ENCODE assay signal across 10 cellular contexts in the genomic region with DNA sequence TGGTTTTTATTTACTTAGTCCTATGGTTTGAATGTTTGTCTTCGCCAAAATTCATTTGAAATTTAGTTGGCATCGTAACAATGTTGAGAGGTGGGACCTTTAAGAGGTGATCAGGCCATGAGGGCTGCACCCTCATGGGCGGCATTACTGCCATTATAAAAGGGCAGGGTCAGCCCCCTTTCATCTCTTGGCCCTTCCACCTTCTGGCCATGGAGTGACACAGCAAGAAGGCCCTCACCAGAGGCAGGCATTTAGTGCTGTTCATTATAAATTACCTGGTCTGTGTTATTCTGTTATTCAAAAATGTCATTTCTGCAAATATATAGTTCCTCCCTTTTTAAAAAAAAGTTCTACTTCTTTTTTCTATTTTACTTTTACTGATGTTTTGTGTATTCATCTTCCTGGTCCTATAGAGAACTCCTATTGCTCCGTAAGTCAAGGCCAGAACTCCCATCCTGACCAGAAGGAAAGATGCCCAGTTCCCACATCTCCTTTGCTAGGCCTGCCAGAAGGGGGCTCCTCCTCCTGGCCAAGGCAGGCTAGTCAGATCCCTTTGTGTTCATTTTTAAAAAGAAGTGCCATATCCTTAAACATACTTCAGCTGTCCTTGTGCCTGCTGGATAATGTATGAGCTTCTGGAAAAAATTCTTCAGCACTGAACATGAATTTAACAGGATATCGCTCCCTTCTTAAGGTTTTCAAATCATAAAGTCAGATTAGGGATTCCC. TPM values are rescaled to one million over a fixed set of nuclear protein-coding genes. Genes with fewer than 3 reads are reported as not detected.
DNase-seq lines count a peak whose midpoint lies in the region; ATAC-seq and TF ChIP-seq lines count a peak whose summit lies in the region.
"Had no signal": no experiment of that assay in that cellular context is flagged by ENCODE, and none has a peak within 500 bp of the region (broad histone marks: within the 10 kb centered on the region; RNA-seq: fewer than 3 reads in every experiment).

No MANE protein-coding gene starts in this region.

- no peaks in the 10 kb centered on the region for H3K27me3 ChIP-seq in CD4-positive, alpha-beta T cell (ENCODE audit: control insufficient read depth, insufficient read depth, low read length)

- ATAC-seq in CD4-positive, alpha-beta T cell (ENCODE audit: poor library complexity): no peak
- no peak for ATAC-seq in HG02678 (IDR thresholded peaks at IDR 0.05; ENCODE audit: unreplicated experiment)

- peaks cover 20% of the 10 kb centered on the region for H3K4me1 Mint-ChIP-seq in CD4-positive, alpha-beta T cell (ENCODE audit: low read depth)

- H3K4me3 Mint-ChIP-seq in CD4-positive, alpha-beta T cell: no peak overlapping the region

- peak; percentile 14 for TF ChIP-seq CTCF in CD4-positive, alpha-beta T cell (IDR thresholded peaks at IDR 0.05)
- peak; percentile 73 for TF ChIP-seq CTCF in astrocyte of the spinal cord (IDR thresholded peaks at IDR 0.05; ENCODE audit: low read depth, low read length)

- H3K9me3 Mint-ChIP-seq in CD4-positive, alpha-beta T cell: no peaks in the 10 kb centered on the region

- POLR2A ChIA-PET in CD4-positive, alpha-beta T cell (lab: Charles Lee): no interaction called here

- no peak for DNase-seq in CD4-positive, alpha-beta T cell
- DNase-seq in Kasumi-1 (lab: John Stamatoyannopoulos, UW): peak; percentile 32 to 71
- DNase-seq in astrocyte of the spinal cord (ENCODE audit: low read depth, low spot score): peak; percentile 38
- peak; percentile 35 for DNase-seq in medulla oblongata (ENCODE audit: extremely low spot score)
- no peak for DNase-seq in NCI-H1048 (lab: John Stamatoyannopoulos, UW)
- DNase-seq in cerebellar nuclear complex (lab: John Stamatoyannopoulos, UW): no peak
- no peak for DNase-seq in activated CD8-positive, alpha-beta memory T cell treated with anti-CD3 and anti-CD28 coated beads, Interleukin-2, amount 50 U/mL, for 4 hours
- DNase-seq: NCI-H2107, nucleus accumbens had no signal

- H3K27ac Mint-ChIP-seq in CD4-positive, alpha-beta T cell: no peak overlapping the region

- H3K9me3 ChIP-seq in CD4-positive, alpha-beta T cell (ENCODE audit: control insufficient read depth, low read length): no peaks in the 10 kb centered on the region

- no peaks in the 10 kb centered on the region for H3K27me3 Mint-ChIP-seq in CD4-positive, alpha-beta T cell

- in situ Hi-C loops in astrocyte of the spinal cord (cut with HindIII; ENCODE audit: low sequenced_read_pairs): no loop called here

- H3K4me3 ChIP-seq in astrocyte of the spinal cord (ENCODE audit: low read depth, low read length): no peak overlapping the region

- H3K36me3 Mint-ChIP-seq in CD4-positive, alpha-beta T cell (ENCODE audit: low read depth): no peaks in the 10 kb centered on the region

- CTCF ChIA-PET in CD4-positive, alpha-beta T cell (lab: Charles Lee): no interaction called here

- no peak overlapping the region for H3K27ac ChIP-seq in CD4-positive, alpha-beta T cell (ENCODE audit: low read depth, low read length)

- intact Hi-C loops in CD4-positive, alpha-beta T cell (cut with DNase I, micrococcal nuclease): no loop called here

RNA-seq across cellular contexts. Expression of a gene that starts 10.0 kb away (rescaled TPM):
- 100 to 1,000 TPM; 118 to 129 TPM for total RNA-seq in CD4-positive, alpha-beta T cell

Comparison
In these comparisons a context has a peak if more than half of its experiments do, and no peak if none do; other contexts are left out.
1. DNase-seq: peak in Kasumi-1 (2 of 2), astrocyte of the spinal cord (single experiment) and medulla oblongata (single experiment); none in CD4-positive, alpha-beta T cell (0 of 10), NCI-H1048 (single experiment), cerebellar nuclear complex (0 of 2) and activated CD8-positive, alpha-beta memory T cell treated with anti-CD3 and anti-CD28 coated beads, Interleukin-2, amount 50 U/mL, for 4 hours (single experiment).